ENCODE assay signal across 2 cellular contexts in genomic region chr17:7348478-7349242, GRCh38.
TF ChIP-seq lines count a peak whose summit lies in the region.

No MANE protein-coding gene starts in this region.

TF ChIP-seq in HEK293, 187 proteins besides CTCF, POLR2A, EP300 and RAD21:
- TF ChIP-seq ZNF416 (tag by site-specific recombination; IDR thresholded peaks at IDR 0.05) (no peak), INSM2 (tag by site-specific recombination; IDR thresholded peaks at IDR 0.05) (peak; percentile 36; the same call in 1 of the 2 replicates), ZNF639 (tag by site-specific recombination; IDR thresholded peaks at IDR 0.05) (peak; percentile 14; the same call in 1 of the 2 replicates), ZNF292 (tag by site-specific recombination; IDR thresholded peaks at IDR 0.05; ENCODE audit: borderline replicate concordance, low read depth) (no peak), PBX3 (CRISPR knock-in tag; IDR thresholded peaks at IDR 0.05) (no peak), ZNF600 (tag by site-specific recombination; IDR thresholded peaks at IDR 0.05) (peak; percentile 26; the same call in 1 of the 2 replicates)

TF ChIP-seq in GM12878, 131 proteins besides CTCF, POLR2A, EP300 and RAD21:
- no peak for TF ChIP-seq RCOR1 (conservative IDR thresholded peaks at IDR 0.05; ENCODE audit: low read depth, low read length)
- no peak for TF ChIP-seq BHLHE40 (IDR thresholded peaks at IDR 0.05; ENCODE audit: borderline replicate concordance in 1 of 2, low read depth in 2 of 2, low read length in 1 of 2)
- TF ChIP-seq BCL3 (IDR thresholded peaks at IDR 0.05; ENCODE audit: borderline replicate concordance, insufficient read depth, low read depth, low read length, poor library complexity, severe bottlenecking): peak; percentile 67
- no peak for TF ChIP-seq RAD51 (IDR thresholded peaks at IDR 0.05)
